ENCODE assay signal across 23 cellular contexts in genomic region chr10:128027822-128028507, GRCh38.
"Had no signal": no experiment of that assay in that cellular context is flagged by ENCODE, and none has a peak within 500 bp of the region (broad histone marks: within the 10 kb centered on the region; RNA-seq: fewer than 3 reads in every experiment).

No MANE protein-coding gene starts in this region.

- H3K27me3 Mint-ChIP-seq: activated CD4-positive, alpha-beta T cell treated with anti-CD3 and anti-CD28 coated beads, Interleukin-2, amount 10 ng/mL, durations not matched to agents 24 days and 14 days had no signal

- H3K4me3 Mint-ChIP-seq: activated B cell treated with CpG ODN at 0.5 μM for 24 hours; activated T-cell treated with anti-CD3 and anti-CD28 coated beads, Interleukin-2, amount 50 U/mL, for 4 hours; T-helper 17 cell had no signal

- DNase-seq: activated B cell treated with CpG ODN at 0.5 μM for 24 hours; activated CD4-positive, alpha-beta T cell treated with anti-CD3 and anti-CD28 coated beads for 1 hour; activated CD4-positive, alpha-beta T cell treated with anti-CD3 and anti-CD28 coated beads, Interleukin-2, amount 10 ng/mL, durations not matched to agents 24 days and 14 days; activated CD4-positive, alpha-beta T cell treated with anti-CD3 and anti-CD28 coated beads, Interleukin-2, amount 50 U/mL, for 48 hours; activated naive CD4-positive, alpha-beta T cell treated with anti-CD3 and anti-CD28 coated beads, Interleukin-2, amount 50 U/mL, for 16 hours; activated T-cell treated with anti-CD3 and anti-CD28 coated beads, Interleukin-2, amount 50 U/mL, for 4 hours; IMR-90; Kasumi-1; KBM-7; NCI-H1048; NCI-H146; NCI-H187 treated with DMSO at 0.1 percent for 48 hours; NCI-H2171; NCI-H2227 treated with DMSO at 0.1 percent for 48 hours; NCI-H446 treated with DMSO at 0.1 percent for 48 hours; NCI-H524 treated with DMSO at 0.1 percent for 48 hours; NCI-H748 treated with DMSO at 0.1 percent for 48 hours; SHP77; T-helper 17 cell; T-helper 9 cell had no signal

- H3K4me1 ChIP-seq: ascending aorta, body of pancreas, SJSA1 had no signal

- H3K27me3 ChIP-seq: ascending aorta, body of pancreas, SJSA1 had no signal

- ATAC-seq: body of pancreas, T-helper 17 cell had no signal

- H3K9me3 Mint-ChIP-seq: activated B cell treated with CpG ODN at 0.5 μM for 24 hours; activated CD4-positive, alpha-beta T cell treated with anti-CD3 and anti-CD28 coated beads, Interleukin-2, amount 10 ng/mL, durations not matched to agents 24 days and 14 days; activated T-cell treated with anti-CD3 and anti-CD28 coated beads, Interleukin-2, amount 50 U/mL, for 4 hours had no signal

- H3K36me3 ChIP-seq: ascending aorta, SJSA1 had no signal

- H3K27ac ChIP-seq: ascending aorta, body of pancreas, SJSA1 had no signal

- H3K27ac Mint-ChIP-seq: activated B cell treated with CpG ODN at 0.5 μM for 24 hours, T-helper 17 cell had no signal

- H3K4me3 ChIP-seq: ascending aorta, body of pancreas, SJSA1 had no signal

- H3K9me3 ChIP-seq: ascending aorta, body of pancreas, SJSA1 had no signal
